Comparison of ENCODE assay signal across 7 cellular contexts in the genomic region with DNA sequence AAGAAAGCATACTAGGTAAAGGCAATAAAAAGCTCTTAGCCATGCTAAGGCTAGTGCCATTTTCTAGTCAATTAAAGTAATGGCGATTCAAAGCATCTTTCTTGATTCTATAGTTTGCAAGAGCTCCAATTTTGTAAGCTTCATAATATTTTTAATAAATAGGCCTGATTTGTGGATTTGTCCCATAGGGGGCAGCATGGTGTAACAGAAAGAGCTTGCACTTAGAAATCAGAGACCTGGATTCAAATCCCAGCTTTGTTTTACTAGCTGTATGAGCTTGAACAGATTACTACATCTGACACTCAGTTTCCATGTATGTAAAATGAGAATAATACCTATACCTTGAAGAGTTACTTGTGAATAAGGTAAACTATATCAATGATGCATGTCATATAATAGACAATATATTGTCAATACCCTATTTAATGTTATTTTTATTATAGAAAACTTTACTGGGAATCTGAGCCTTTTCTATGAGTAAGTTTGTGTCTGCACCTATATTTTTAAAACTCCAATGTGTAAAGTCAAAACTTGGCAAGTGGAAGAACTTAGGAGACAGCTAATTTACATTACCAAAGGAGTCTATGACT.
DNase-seq lines count a peak whose midpoint lies in the region; ATAC-seq and TF ChIP-seq lines count a peak whose summit lies in the region.

No MANE protein-coding gene starts in this region.

- H3K4me3 Mint-ChIP-seq in neural progenitor cell, result no peak overlapping the region

- H3K27me3 ChIP-seq in MM.1S (replicated peaks; ENCODE audit: insufficient read depth, low read length) (no peaks in the 10 kb centered on the region), neural progenitor cell (no peaks in the 10 kb centered on the region)

- in situ Hi-C loops in astrocyte of the spinal cord (cut with HindIII; ENCODE audit: low sequenced_read_pairs), result no loop called here

- H2AFZ ChIP-seq in MM.1S (ENCODE audit: low read length) (no peak overlapping the region), neural progenitor cell (replicated peaks) (no peak overlapping the region)

- H3K27ac Mint-ChIP-seq in neural progenitor cell, result no peak overlapping the region

- H3F3A ChIP-seq in MM.1S (ENCODE audit: insufficient read depth, low read length), result no peaks in the 10 kb centered on the region
- no peaks in the 10 kb centered on the region for H3F3A ChIP-seq in neural progenitor cell (ENCODE audit: low read depth)

- no peaks in the 10 kb centered on the region for H3K9me3 Mint-ChIP-seq in neural progenitor cell

- H3K36me3 ChIP-seq in MM.1S (replicated peaks; ENCODE audit: insufficient read depth, low read length) (no peaks in the 10 kb centered on the region), neural progenitor cell (no peaks in the 10 kb centered on the region)

- DNase-seq in GM12864 (ENCODE audit: low read depth), result peak; percentile 4
- peak; percentile 53 for DNase-seq in MM.1S
- DNase-seq in astrocyte of the spinal cord (ENCODE audit: low read depth, low spot score), result peak; percentile 35
- DNase-seq in neural progenitor cell (ENCODE audit: low spot score), result peak; percentile 36
- no peak for DNase-seq in effector CD4-positive, alpha-beta T cell
- no peak for DNase-seq in middle frontal gyrus (ENCODE audit: extremely low spot score, low spot score)

- H3K9ac ChIP-seq in MM.1S (ENCODE audit: low read length) (no peak overlapping the region), neural progenitor cell (no peak overlapping the region)

- no peaks in the 10 kb centered on the region for H3K9me2 ChIP-seq in MM.1S (replicated peaks; ENCODE audit: insufficient read depth, low read length)

- no peaks in the 10 kb centered on the region for H3K4me1 ChIP-seq in MM.1S (ENCODE audit: low read length)
- H3K4me1 ChIP-seq in neural progenitor cell, result peaks cover 9% of the 10 kb centered on the region

- H3K27ac ChIP-seq in MM.1S (ENCODE audit: low read length) (no peak overlapping the region), neural progenitor cell (no peak overlapping the region)

- H3K27me3 Mint-ChIP-seq in neural progenitor cell (ENCODE audit: insufficient read depth, low read depth), result no peaks in the 10 kb centered on the region

- H3K4me2 ChIP-seq in MM.1S (ENCODE audit: low read depth, low read length) (no peak overlapping the region), neural progenitor cell (no peak overlapping the region)

- H3K79me2 ChIP-seq in MM.1S (ENCODE audit: low read length) (no peaks in the 10 kb centered on the region), neural progenitor cell (ENCODE audit: low read depth) (no peaks in the 10 kb centered on the region)

- no peaks in the 10 kb centered on the region for H3K36me3 Mint-ChIP-seq in neural progenitor cell

- peak; percentile 18 for TF ChIP-seq CTCF in GM12864 (IDR thresholded peaks at IDR 0.05; ENCODE audit: low read depth, low read length, missing control alignments)
- TF ChIP-seq CTCF in MM.1S (IDR thresholded peaks at IDR 0.05; ENCODE audit: low read length), result peak; percentile 59
- TF ChIP-seq CTCF in astrocyte of the spinal cord (IDR thresholded peaks at IDR 0.05; ENCODE audit: low read depth, low read length), result peak; percentile 44
- peak; percentile 62 for TF ChIP-seq CTCF in neural progenitor cell (IDR thresholded peaks at IDR 0.05)

- H3K4me1 Mint-ChIP-seq in neural progenitor cell, result no peaks in the 10 kb centered on the region

- H3K4me3 ChIP-seq in GM12864 (ENCODE audit: low read depth, low read length), result no peak overlapping the region
- H3K4me3 ChIP-seq in MM.1S (ENCODE audit: low read length), result no peak overlapping the region
- no peak overlapping the region for H3K4me3 ChIP-seq in astrocyte of the spinal cord (ENCODE audit: low read depth, low read length)
- no peak overlapping the region for H3K4me3 ChIP-seq in neural progenitor cell

- H3K9me3 ChIP-seq in MM.1S (replicated peaks; ENCODE audit: insufficient read depth, low read length) (no peaks in the 10 kb centered on the region), neural progenitor cell (ENCODE audit: low read depth) (no peaks in the 10 kb centered on the region)

- H4K20me1 ChIP-seq in MM.1S (ENCODE audit: insufficient read depth, low read length), result no peaks in the 10 kb centered on the region
- H4K20me1 ChIP-seq in neural progenitor cell (ENCODE audit: low read depth), result no peaks in the 10 kb centered on the region

- ATAC-seq in GM19324 (IDR thresholded peaks at IDR 0.05; ENCODE audit: low FRiP score, unreplicated experiment), result no peak

Comparison
In these comparisons a context has a peak if more than half of its experiments do, and no peak if none do; other contexts are left out.
1. DNase-seq: peak in GM12864 (single experiment), MM.1S (single experiment), astrocyte of the spinal cord (single experiment) and neural progenitor cell (single experiment); none in effector CD4-positive, alpha-beta T cell (single experiment) and middle frontal gyrus (single experiment).
2. Peak in every context shown above with its lines, with median percentiles within 50 percentile points of each other: CTCF ChIP-seq.